In genomic region chr13:112110479-112110878, GRCh38 we compare ENCODE assay signal across 39 cellular contexts. TPM values are rescaled to one million over a fixed set of nuclear protein-coding genes. Genes with fewer than 3 reads are reported as not detected.
"Had no signal": no experiment of that assay in that cellular context is flagged by ENCODE, and none has a peak within 500 bp of the region (broad histone marks: within the 10 kb centered on the region; RNA-seq: fewer than 3 reads in every experiment).

No MANE protein-coding gene starts in this region.

- H3K4me3 ChIP-seq: MG63 had no signal

- H3K36me3 ChIP-seq: MG63 had no signal

- H3K9me3 ChIP-seq: MG63 had no signal

- DNase-seq: Kasumi-1, MG63, MM.1S, MV-4-11, NCI-H1048, NCI-H1092, NCI-H1092 treated with DMSO at 0.1 percent for 48 hours, NCI-H1105, NCI-H1105 treated with DMSO at 0.1 percent for 48 hours, NCI-H1417, NCI-H1417 treated with DMSO at 0.1 percent for 48 hours, NCI-H1436, NCI-H1436 treated with DMSO at 0.1 percent for 48 hours, NCI-H146, NCI-H1694, NCI-H1694 treated with DMSO at 0.1 percent for 48 hours, NCI-H187, NCI-H187 treated with DMSO at 0.1 percent for 48 hours, NCI-H1930, NCI-H2029, NCI-H2029 treated with DMSO at 0.1 percent for 48 hours, NCI-H2081, NCI-H2081 treated with DMSO at 0.1 percent for 48 hours, NCI-H2107, NCI-H2171, NCI-H2171 treated with DMSO at 0.1 percent for 48 hours, NCI-H2227 treated with DMSO at 0.1 percent for 48 hours, NCI-H226, NCI-H345, NCI-H446, NCI-H446 treated with DMSO at 0.1 percent for 48 hours, NCI-H510A, NCI-H510A treated with DMSO at 0.1 percent for 48 hours, NCI-H524, NCI-H524 treated with DMSO at 0.1 percent for 48 hours had no signal

RNA-seq across cellular contexts. Expression of gene SOX1, which starts 43.5 kb away (rescaled TPM):
- total RNA-seq: LHCN-M2, M059J, MCF 10A, NCI-H460 had no signal
